23 cellular contexts compared by ENCODE assay signal in the genomic region with DNA sequence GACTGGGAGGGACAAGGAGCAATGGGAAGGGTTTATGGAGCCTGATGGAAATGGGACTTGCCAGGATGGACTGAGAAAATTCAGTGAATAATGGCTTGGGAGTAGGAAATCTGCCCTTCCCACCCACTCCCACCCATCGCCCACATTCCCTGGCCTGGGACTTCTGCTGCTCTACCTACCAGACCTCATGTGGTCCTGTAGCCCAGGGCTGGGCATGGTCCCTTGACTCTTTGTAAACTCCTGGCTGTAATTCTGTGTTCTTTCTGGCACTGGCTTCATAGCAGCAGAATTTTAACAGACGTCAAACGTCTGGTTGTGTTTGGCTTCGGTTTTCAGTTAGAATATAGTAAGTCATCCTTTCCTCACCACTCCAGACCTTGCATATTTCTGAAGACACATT.
A peak's percentile ranks its signal among the peaks of the same experiment; 100 is the strongest.
DNase-seq lines count a peak whose midpoint lies in the region; ATAC-seq, FAIRE-seq and TF ChIP-seq lines count a peak whose summit lies in the region.
"Had no signal": no experiment of that assay in that cellular context is flagged by ENCODE, and none has a peak within 500 bp of the region (broad histone marks: within the 10 kb centered on the region; RNA-seq: fewer than 3 reads in every experiment).

No MANE protein-coding gene starts in this region.

- no peaks in the 10 kb centered on the region for H3K36me3 ChIP-seq in esophagus muscularis mucosa
- no peaks in the 10 kb centered on the region for H3K36me3 ChIP-seq in thoracic aorta
- H3K36me3 ChIP-seq: BLaER1, Peyer's patch had no signal

- FAIRE-seq in GM12892 (lab: Jason Lieb, UNC): peak; percentile 67
- FAIRE-seq: A549, GM19239, K562 had no signal

- peak overlapping the region; percentile 64 for H3K27ac Mint-ChIP-seq in osteocyte (ENCODE audit: unreplicated experiment)
- H3K27ac Mint-ChIP-seq: GM23338 had no signal

- TF ChIP-seq POLR2A in GM12892 (IDR thresholded peaks at IDR 0.05; ENCODE audit: low read depth, low read length) (no peak), esophagus muscularis mucosa (IDR thresholded peaks at IDR 0.05; ENCODE audit: low read depth) (no peak)

- H3K4me1 ChIP-seq in esophagus muscularis mucosa (peaks cover 7 to 45% (median 38%) of the 10 kb centered on the region in 4 donors), thoracic aorta (ENCODE audit: control insufficient read depth in 1 of 2, low read depth in 2 of 2) (peaks cover 15 to 43% of the 10 kb centered on the region in 2 donors)
- H3K4me1 ChIP-seq: A549, BLaER1, Peyer's patch had no signal

- ATAC-seq in thoracic aorta (ENCODE audit: insufficient number of reproducible peaks, low FRiP score, low read depth) (peak; percentile 11), HG03159 (IDR thresholded peaks at IDR 0.05; ENCODE audit: unreplicated experiment) (no peak), HG02642 (IDR thresholded peaks at IDR 0.05; ENCODE audit: poor library complexity, unreplicated experiment) (no peak)
- ATAC-seq: A549, GM23338, K562 had no signal

- H3K36me3 Mint-ChIP-seq in osteocyte (ENCODE audit: unreplicated experiment): no peaks in the 10 kb centered on the region
- H3K36me3 Mint-ChIP-seq: CD4-positive, alpha-beta memory T cell had no signal

- WGBS in esophagus muscularis mucosa: 39% methylated on average over 4 of the region's 4 CpGs

- H3K27ac ChIP-seq in esophagus muscularis mucosa (replicated peaks in 1 of 4): peak overlapping the region; percentile 69 to 79 (median 71)
- H3K27ac ChIP-seq in thoracic aorta: peak overlapping the region; percentile 55 to 67
- H3K27ac ChIP-seq: A549, BLaER1 had no signal

- peaks cover 28% of the 10 kb centered on the region for H3K4me1 Mint-ChIP-seq in osteocyte (ENCODE audit: unreplicated experiment)
- H3K4me1 Mint-ChIP-seq: GM23338 had no signal

- H3K4me3 ChIP-seq in esophagus muscularis mucosa (no peak overlapping the region), thoracic aorta (no peak overlapping the region)
- H3K4me3 ChIP-seq: A549, BLaER1, GM23338, K562, Peyer's patch had no signal

- DNase-seq in GM12892 (ENCODE audit: insufficient read length) (no peak), esophagus muscularis mucosa (ENCODE audit: extremely low spot score) (no peak), osteocyte (ENCODE audit: extremely low spot score, unreplicated experiment) (no peak), thoracic aorta (ENCODE audit: low spot score) (no peak), activated gamma-delta T cell treated with Interleukin-2 at 50 U/mL for 16 hours (no peak)
- no peak for DNase-seq in effector CD4-positive, alpha-beta T cell
- DNase-seq: CD4-positive, alpha-beta memory T cell; DMS153; GF-D8; HCEC 1CT; NCI-H1105; NCI-H2081; NCI-H2171 treated with DMSO at 0.1 percent for 48 hours; NCI-H446 treated with DMSO at 0.1 percent for 48 hours; Peyer's patch; Right ventricle myocardium superior had no signal

- H3K4me3 Mint-ChIP-seq in osteocyte (ENCODE audit: unreplicated experiment): no peak overlapping the region
- H3K4me3 Mint-ChIP-seq: CD4-positive, alpha-beta memory T cell; GM23338 had no signal

- no peak for TF ChIP-seq EP300 in esophagus muscularis mucosa (IDR thresholded peaks at IDR 0.05)

- H3K27me3 Mint-ChIP-seq in osteocyte (ENCODE audit: unreplicated experiment): no peaks in the 10 kb centered on the region
- H3K27me3 Mint-ChIP-seq: CD4-positive, alpha-beta memory T cell had no signal

- H3K9me3 Mint-ChIP-seq in osteocyte (ENCODE audit: unreplicated experiment): no peaks in the 10 kb centered on the region
- H3K9me3 Mint-ChIP-seq: CD4-positive, alpha-beta memory T cell; GM23338 had no signal

- H3K9me3 ChIP-seq in esophagus muscularis mucosa (peaks cover 0 to 6% (median 2%) of the 10 kb centered on the region in 4 donors), thoracic aorta (no peaks in the 10 kb centered on the region)
- H3K9me3 ChIP-seq: A549, Peyer's patch had no signal

- intact Hi-C loops in esophagus muscularis mucosa (cut with DNase I): no loop called here

- H3K27me3 ChIP-seq in esophagus muscularis mucosa (no peaks in the 10 kb centered on the region), thoracic aorta (replicated peaks; ENCODE audit: insufficient read depth) (no peaks in the 10 kb centered on the region)
- H3K27me3 ChIP-seq: BLaER1, Peyer's patch had no signal

- TF ChIP-seq CTCF in esophagus muscularis mucosa (IDR thresholded peaks at IDR 0.05) (no peak), osteocyte (IDR thresholded peaks at IDR 0.05) (no peak), thoracic aorta (IDR thresholded peaks at IDR 0.05) (no peak)
